In genomic region chr19:33388231-33388816, GRCh38 we compare ENCODE assay signal across 15 cellular contexts. TPM values are rescaled to one million over a fixed set of nuclear protein-coding genes. Genes with fewer than 3 reads are reported as not detected.
DNase-seq lines count a peak whose midpoint lies in the region; ATAC-seq, FAIRE-seq and TF ChIP-seq lines count a peak whose summit lies in the region.
"Had no signal": no experiment of that assay in that cellular context is flagged by ENCODE, and none has a peak within 500 bp of the region (broad histone marks: within the 10 kb centered on the region; RNA-seq: fewer than 3 reads in every experiment).

No MANE protein-coding gene starts in this region.

- H4K20me1 ChIP-seq in BLaER1 treated with 17β-estradiol and CSF1 and Interleukin-3, amounts not matched to agents 10 nM and 100 nM = peaks cover 75 to 99% (median 95%) of the 10 kb centered on the region in 11 experiments

- no peaks in the 10 kb centered on the region for H3K27me3 ChIP-seq in BLaER1 treated with 17β-estradiol and CSF1 and Interleukin-3, amounts not matched to agents 10 nM and 100 nM
- H3K27me3 ChIP-seq in stomach = no peaks in the 10 kb centered on the region

- no peaks in the 10 kb centered on the region for H3K4me1 Mint-ChIP-seq in WTC11
- H3K4me1 Mint-ChIP-seq: activated naive CD4-positive, alpha-beta T cell treated with anti-CD3 and anti-CD28 coated beads, Interleukin-2, amount 10 ng/mL, durations not matched to agents 7 days and 5 days had no signal

- peak overlapping the region in 3 of 11 experiments; percentile 23 to 36 (median 34); a peak in 6 of 22 replicates for H3K27ac ChIP-seq in BLaER1 treated with 17β-estradiol and CSF1 and Interleukin-3, amounts not matched to agents 10 nM and 100 nM
- peak overlapping the region; percentile 14 to 74 for H3K27ac ChIP-seq in kidney (ENCODE audit: low read depth in 2 of 2, low read length in 2 of 2)
- H3K27ac ChIP-seq in stomach = peak overlapping the region in 4 of 5 donors; percentile 35 to 73 (median 51)

- no peaks in the 10 kb centered on the region for H3K27me3 Mint-ChIP-seq in WTC11 (ENCODE audit: low read depth)
- H3K27me3 Mint-ChIP-seq: activated naive CD4-positive, alpha-beta T cell treated with anti-CD3 and anti-CD28 coated beads, Interleukin-2, amount 10 ng/mL, durations not matched to agents 7 days and 5 days; IgD-negative memory B cell had no signal

- peak overlapping the region in 8 of 11 experiments; percentile 27 to 62 (median 50); a peak in 16 of 22 replicates for H3K9ac ChIP-seq in BLaER1 treated with 17β-estradiol and CSF1 and Interleukin-3, amounts not matched to agents 10 nM and 100 nM
- H3K9ac ChIP-seq in kidney (ENCODE audit: low read length in 2 of 2) = no peak overlapping the region

- no peak for DNase-seq in WTC11 (ENCODE audit: low spot score)
- DNase-seq in kidney = peak; percentile 65
- no peak for DNase-seq in stomach
- no peak for DNase-seq in stimulated activated CD4-positive, alpha-beta T cell treated with anti-CD3 and anti-CD28 coated beads, Interleukin-2, amount 100 ng/mL, for 24 hours
- DNase-seq in omental fat pad (ENCODE audit: low spot score) = no peak
- DNase-seq: activated naive CD4-positive, alpha-beta T cell treated with anti-CD3 and anti-CD28 coated beads, Interleukin-2, amount 10 ng/mL, durations not matched to agents 7 days and 5 days; kidney glomerular epithelial cell; NCI-H1105 had no signal

- POLR2A ChIA-PET in WTC11 (lab: Charles Lee) = no interaction called here

- H3K4me2 ChIP-seq in BLaER1 treated with 17β-estradiol and CSF1 and Interleukin-3, amounts not matched to agents 10 nM and 100 nM = peak overlapping the region in 10 of 11 experiments; percentile 24 to 82 (median 71); a peak in 18 of 22 replicates

- 58 to 75% (median 67%) methylated on average over 9 to 16 of the region's 16 CpGs for WGBS in stomach, 5 donors

- CTCF ChIA-PET in WTC11 (lab: Charles Lee) = interaction anchor here (0.6 to 1.5 kb wide), 5 partner anchors 15 to 146 kb away, joined by 3 to 6 read pairs (median 4); no protein-coding TSS in a partner anchor

- peaks cover 30 to 74% (median 55%) of the 10 kb centered on the region in 10 experiments for H3K4me1 ChIP-seq in BLaER1 treated with 17β-estradiol and CSF1 and Interleukin-3, amounts not matched to agents 10 nM and 100 nM
- peaks cover 18 to 36% of the 10 kb centered on the region in 2 donors for H3K4me1 ChIP-seq in kidney (ENCODE audit: control insufficient read depth in 1 of 2, insufficient read depth in 1 of 2, low read depth in 1 of 2, low read length in 2 of 2)
- H3K4me1 ChIP-seq in stomach = peaks cover 29 to 57% (median 55%) of the 10 kb centered on the region in 4 donors

- no peaks in the 10 kb centered on the region for H3K9me3 ChIP-seq in BLaER1 treated with 17β-estradiol and CSF1 and Interleukin-3, amounts not matched to agents 10 nM and 100 nM (replicated peaks in 1 of 11)
- H3K9me3 ChIP-seq in kidney (ENCODE audit: control insufficient read depth in 1 of 2, low read length in 2 of 2) (no peaks in the 10 kb centered on the region), stomach (no peaks in the 10 kb centered on the region)

- H3K9me3 Mint-ChIP-seq in WTC11 = no peaks in the 10 kb centered on the region
- H3K9me3 Mint-ChIP-seq: activated naive CD4-positive, alpha-beta T cell treated with anti-CD3 and anti-CD28 coated beads, Interleukin-2, amount 10 ng/mL, durations not matched to agents 7 days and 5 days; IgD-negative memory B cell; nephron had no signal

- H3K36me3 Mint-ChIP-seq in WTC11 = no peaks in the 10 kb centered on the region; the same call in 1 of the 2 replicates
- H3K36me3 Mint-ChIP-seq: IgD-negative memory B cell had no signal

- ATAC-seq in WTC11 = no peak
- ATAC-seq in GM21367 (IDR thresholded peaks at IDR 0.05; ENCODE audit: unreplicated experiment) = no peak
- no peak for ATAC-seq in HG03469 (IDR thresholded peaks at IDR 0.05; ENCODE audit: unreplicated experiment)
- no peak for ATAC-seq in omental fat pad (ENCODE audit: low FRiP score)
- ATAC-seq: GM12878 had no signal

- no peak for TF ChIP-seq EP300 in stomach (IDR thresholded peaks at IDR 0.05)

- H3K4me3 ChIP-seq in BLaER1 treated with 17β-estradiol and CSF1 and Interleukin-3, amounts not matched to agents 10 nM and 100 nM = peak overlapping the region in 1 of 10 experiments; percentile 4; a peak in 2 of 20 replicates
- no peak overlapping the region for H3K4me3 ChIP-seq in kidney (ENCODE audit: low read length in 2 of 2)
- H3K4me3 ChIP-seq in stomach = no peak overlapping the region
- H3K4me3 ChIP-seq: GM12878 had no signal

- FAIRE-seq in kidney (lab: Jason Lieb, UNC) = no peak
- FAIRE-seq: GM12878, TTC549 had no signal

- peaks cover 33 to 67% (median 46%) of the 10 kb centered on the region in 11 experiments for H3K36me3 ChIP-seq in BLaER1 treated with 17β-estradiol and CSF1 and Interleukin-3, amounts not matched to agents 10 nM and 100 nM
- H3K36me3 ChIP-seq in kidney (ENCODE audit: control insufficient read depth in 1 of 2, insufficient read depth in 2 of 2, low read length in 2 of 2) (no peaks in the 10 kb centered on the region), stomach (peaks cover 9 to 45% (median 26%) of the 10 kb centered on the region in 4 donors)

- TF ChIP-seq CTCF in WTC11 (IDR thresholded peaks at IDR 0.05) (no peak), kidney (IDR thresholded peaks at IDR 0.05; ENCODE audit: borderline replicate concordance, extremely low read depth, insufficient read depth) (no peak), stomach (IDR thresholded peaks at IDR 0.05) (no peak), omental fat pad (IDR thresholded peaks at IDR 0.05) (no peak)

- no peak for TF ChIP-seq POLR2A in stomach (IDR thresholded peaks at IDR 0.05)

- intact Hi-C loops in kidney (cut with DNase I) (no loop called here), stomach (cut with DNase I; ENCODE audit: low total_unique reads) (no loop called here)

- H3K27ac Mint-ChIP-seq in WTC11 = no peak overlapping the region
- H3K27ac Mint-ChIP-seq: activated naive CD4-positive, alpha-beta T cell treated with anti-CD3 and anti-CD28 coated beads, Interleukin-2, amount 10 ng/mL, durations not matched to agents 7 days and 5 days; IgD-negative memory B cell had no signal

- H3K4me3 Mint-ChIP-seq in WTC11 = no peak overlapping the region
- H3K4me3 Mint-ChIP-seq: activated naive CD4-positive, alpha-beta T cell treated with anti-CD3 and anti-CD28 coated beads, Interleukin-2, amount 10 ng/mL, durations not matched to agents 7 days and 5 days; IgD-negative memory B cell; nephron had no signal

TF ChIP-seq in WTC11, 78 proteins besides CTCF, POLR2A, EP300 and RAD21:
- TF ChIP-seq MXD4 (CRISPR knock-in tag; IDR thresholded peaks at IDR 0.05; ENCODE audit: borderline replicate concordance) = no peak
- TF ChIP-seq PRDM15 (CRISPR knock-in tag; IDR thresholded peaks at IDR 0.05) = 0 out of 2 replicates have a peak, but pooled peaks have one; percentile 52
- no peak for TF ChIP-seq GRHL2 (CRISPR knock-in tag; IDR thresholded peaks at IDR 0.05; ENCODE audit: insufficient replicate concordance, severe bottlenecking)

RNA-seq across cellular contexts. Expression of gene CEBPG, which starts 14.8 kb away (rescaled TPM):
- total RNA-seq in WTC11 (2021) (28.9 to 33.1 TPM (median 30.4 TPM) in 3 replicates), kidney (22.4 TPM), stomach (10 to 100 TPM in 4 of 5 donors, 1 to 10 TPM in 1; 4.7 to 40.9 (median 19.4) TPM), omental fat pad (10 to 100 TPM; 19.4 to 41.1 (median 30.0) TPM)
- polyA plus RNA-seq in kidney (ENCODE audit: insufficient read depth, low read depth, low replicate concordance) (13.0 TPM), stomach (10 to 100 TPM; 13.8 to 29.9 (median 16.5) TPM)

Comparison
In these comparisons a context has a peak if more than half of its experiments do, and no peak if none do; other contexts are left out.
1. H3K9ac ChIP-seq: peak in BLaER1 treated with 17β-estradiol and CSF1 and Interleukin-3, amounts not matched to agents 10 nM and 100 nM (8 of 11); none in kidney (0 of 2).